ENCODE assay signal across 10 cellular contexts in genomic region chr4:164536829-164537228, GRCh38.
A peak's percentile ranks its signal among the peaks of the same experiment; 100 is the strongest.
DNase-seq lines count a peak whose midpoint lies in the region; ATAC-seq and TF ChIP-seq lines count a peak whose summit lies in the region.
"Had no signal": no experiment of that assay in that cellular context is flagged by ENCODE, and none has a peak within 500 bp of the region (broad histone marks: within the 10 kb centered on the region; RNA-seq: fewer than 3 reads in every experiment).

No MANE protein-coding gene starts in this region.

- peaks cover 5% of the 10 kb centered on the region for H3K36me3 Mint-ChIP-seq in HFFc6 (ENCODE audit: low read depth)

- H3K9ac ChIP-seq in adipocyte (ENCODE audit: low read length): peak overlapping the region; percentile 60

- ATAC-seq in thoracic aorta (ENCODE audit: insufficient number of reproducible peaks, low FRiP score, low read depth) (peak; percentile 84), HG03175 (IDR thresholded peaks at IDR 0.05; ENCODE audit: unreplicated experiment) (no peak), heart right ventricle (no peak)
- ATAC-seq: body of pancreas had no signal

- H3K36me3 ChIP-seq in adipocyte (ENCODE audit: control insufficient read depth, insufficient read depth, low read length, severe bottlenecking): no peaks in the 10 kb centered on the region
- H3K36me3 ChIP-seq in kidney epithelial cell (ENCODE audit: control insufficient read depth, insufficient read depth, low read length): no peaks in the 10 kb centered on the region
- no peaks in the 10 kb centered on the region for H3K36me3 ChIP-seq in thoracic aorta
- no peaks in the 10 kb centered on the region for H3K36me3 ChIP-seq in heart right ventricle

- H3K27me3 ChIP-seq in adipocyte (replicated peaks; ENCODE audit: control insufficient read depth, insufficient read depth, low read length) (no peaks in the 10 kb centered on the region), kidney epithelial cell (ENCODE audit: control insufficient read depth, insufficient read depth, low read length) (no peaks in the 10 kb centered on the region), thoracic aorta (replicated peaks; ENCODE audit: insufficient read depth) (no peaks in the 10 kb centered on the region), heart right ventricle (no peaks in the 10 kb centered on the region)
- H3K27me3 ChIP-seq: body of pancreas had no signal

- peaks cover 2% of the 10 kb centered on the region; the same call in 1 of the 2 replicates for H3K27me3 Mint-ChIP-seq in HFFc6 (ENCODE audit: insufficient read depth)

- DNase-seq in HFFc6 (peak; percentile 69), adipocyte (ENCODE audit: low read depth) (peak; percentile 12), kidney epithelial cell (ENCODE audit: low read depth) (peak; percentile 77), thoracic aorta (ENCODE audit: low spot score) (no peak), heart right ventricle (no peak)
- DNase-seq in stimulated activated naive CD4-positive, alpha-beta T cell (lab: John Stamatoyannopoulos, UW): no peak
- DNase-seq: body of pancreas, DND-41, NCI-H510A treated with DMSO at 0.1 percent for 48 hours had no signal

- peak overlapping the region; percentile 48; the same call in 1 of the 2 replicates for H3K27ac Mint-ChIP-seq in HFFc6

- H3K4me1 ChIP-seq in adipocyte (ENCODE audit: control insufficient read depth, insufficient read depth, low read length): peaks cover 20% of the 10 kb centered on the region
- H3K4me1 ChIP-seq in thoracic aorta (ENCODE audit: control insufficient read depth in 1 of 2, low read depth in 2 of 2): peaks cover 0 to 2% of the 10 kb centered on the region in 2 donors
- no peaks in the 10 kb centered on the region for H3K4me1 ChIP-seq in heart right ventricle
- H3K4me1 ChIP-seq: body of pancreas had no signal

- H3K4me3 Mint-ChIP-seq in HFFc6: no peak overlapping the region

- peak overlapping the region; percentile 45 for H3K4me3 ChIP-seq in adipocyte (ENCODE audit: low read length)
- H3K4me3 ChIP-seq in kidney epithelial cell (ENCODE audit: low read depth, low read length): no peak overlapping the region
- no peak overlapping the region for H3K4me3 ChIP-seq in thoracic aorta
- H3K4me3 ChIP-seq in heart right ventricle: no peak overlapping the region
- H3K4me3 ChIP-seq: body of pancreas had no signal

- H3K9me3 ChIP-seq in adipocyte (ENCODE audit: control insufficient read depth, low read length) (peaks cover 6% of the 10 kb centered on the region), thoracic aorta (peaks cover 4% of the 10 kb centered on the region), heart right ventricle (peaks cover 0 to 27% (median 0%) of the 10 kb centered on the region in 11 donors)

- intact Hi-C loops in heart right ventricle (cut with DNase I): no loop called here

- H3K27ac ChIP-seq in thoracic aorta (peak overlapping the region in 1 of 2 donors; percentile 54), heart right ventricle (no peak overlapping the region)
- H3K27ac ChIP-seq: body of pancreas had no signal

- no peak for TF ChIP-seq CTCF in HFFc6 (IDR thresholded peaks at IDR 0.05)
- TF ChIP-seq CTCF in kidney epithelial cell (IDR thresholded peaks at IDR 0.05; ENCODE audit: insufficient read depth, low read length, poor library complexity, severe bottlenecking): no peak
- no peak for TF ChIP-seq CTCF in thoracic aorta (IDR thresholded peaks at IDR 0.05)
- TF ChIP-seq CTCF in heart right ventricle (IDR thresholded peaks at IDR 0.05): no peak

- no peaks in the 10 kb centered on the region for H3K4me1 Mint-ChIP-seq in HFFc6 (ENCODE audit: low read depth)

- 77% methylated on average over 2 of the region's 2 CpGs for WGBS in heart right ventricle, 2 donors

- peaks cover 58% of the 10 kb centered on the region for H3K9me3 Mint-ChIP-seq in HFFc6

Comparison
In these comparisons a context has a peak if more than half of its experiments do, and no peak if none do; other contexts are left out.
1. DNase-seq: peak in HFFc6 (single experiment), adipocyte (single experiment) and kidney epithelial cell (single experiment); none in thoracic aorta (single experiment), stimulated activated naive CD4-positive, alpha-beta T cell (0 of 6) and heart right ventricle (0 of 2).